In the genomic region with DNA sequence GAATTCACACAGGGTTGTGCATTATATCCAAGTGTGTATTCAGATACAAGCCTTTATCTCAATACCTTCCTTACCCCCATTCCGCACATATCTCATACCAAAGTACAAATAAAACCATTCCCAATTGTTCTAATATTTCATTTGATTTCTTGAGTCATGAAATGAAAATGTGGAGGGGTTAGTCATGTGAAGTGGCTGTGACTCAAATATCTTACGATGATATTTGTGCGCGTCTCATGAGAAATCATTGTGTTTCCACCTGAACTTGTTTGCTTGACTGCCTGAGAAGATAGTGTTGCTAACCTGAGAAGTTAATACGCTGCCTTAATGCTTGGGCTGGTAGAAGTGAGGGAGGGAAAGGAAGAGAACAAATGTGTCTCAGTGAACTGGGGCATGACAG, we compare ENCODE assay signal across 23 cellular contexts. TPM values are rescaled to one million over a fixed set of nuclear protein-coding genes. Genes with fewer than 3 reads are reported as not detected.
DNase-seq lines count a peak whose midpoint lies in the region; ATAC-seq, FAIRE-seq and TF ChIP-seq lines count a peak whose summit lies in the region.
"Had no signal": no experiment of that assay in that cellular context is flagged by ENCODE, and none has a peak within 500 bp of the region (broad histone marks: within the 10 kb centered on the region; RNA-seq: fewer than 3 reads in every experiment).

No MANE protein-coding gene starts in this region.

- H3F3A ChIP-seq in MM.1S (ENCODE audit: insufficient read depth, low read length): no peaks in the 10 kb centered on the region

- H3K9me1 ChIP-seq in IMR-90 (ENCODE audit: insufficient read depth, low read length): no peaks in the 10 kb centered on the region; the same call in 1 of the 2 replicates

- H2BK120ac ChIP-seq in IMR-90 (ENCODE audit: low read depth, low read length): no peak overlapping the region

- no peak overlapping the region for H3K56ac ChIP-seq in IMR-90 (ENCODE audit: extremely low read depth, insufficient read depth, low read length)

- ATAC-seq in A549 (peak; percentile 14 to 31; a peak in 4 of 6 replicates), IMR-90 (ENCODE audit: low read depth) (no peak), lung (ENCODE audit: insufficient read depth, low FRiP score) (peak; percentile 48), psoas muscle (no peak), GM21619 (IDR thresholded peaks at IDR 0.05; ENCODE audit: unreplicated experiment) (no peak)
- ATAC-seq: left colon had no signal

- H3K18ac ChIP-seq in IMR-90 (ENCODE audit: low read depth, low read length): no peak overlapping the region

- FAIRE-seq in A549 (lab: Jason Lieb, UNC) (no peak), bronchial epithelial cell (lab: Jason Lieb, UNC) (no peak)
- FAIRE-seq: GM19239 had no signal

- no peaks in the 10 kb centered on the region for H3K79me2 ChIP-seq in MM.1S (ENCODE audit: low read length)

- WGBS in A549 (ENCODE audit: missing lambda C conversion rate): 64% methylated on average over 5 of the region's 5 CpGs
- WGBS in IMR-90 (ENCODE audit: extremely low coverage in 2 of 2, insufficient read length in 1 of 2), 2 experiments: 72 to 100% methylated on average over 1 to 3 of the region's 5 CpGs
- WGBS in lung, 2 donors: 76 to 89% methylated on average over 5 of the region's 5 CpGs
- WGBS in psoas muscle, 3 donors: 93 to 94% (median 94%) methylated on average over 5 of the region's 5 CpGs

- no peak for TF ChIP-seq EP300 in A549 (IDR thresholded peaks at IDR 0.05)

- TF ChIP-seq POLR2A in A549 (IDR thresholded peaks at IDR 0.05; ENCODE audit: low read length): no peak
- no peak for TF ChIP-seq POLR2A in IMR-90 (IDR thresholded peaks at IDR 0.05; ENCODE audit: low read depth, low read length)

- CTCF ChIA-PET in A549 (lab: Yijun Ruan, JAX) (interaction anchor here (0.8 to 5.4 kb wide), 17 partner anchors 9 to 199 kb away, joined by 3 to 46 read pairs (median 9); a partner anchor contains a TSS), IMR-90 (lab: Yijun Ruan, JAX) (interaction anchor here (1.2 to 3.7 kb wide), 3 partner anchors 10 to 175 kb away, joined by 3 to 24 read pairs (median 9); no protein-coding TSS in a partner anchor)

- TF ChIP-seq CTCF in A549 (IDR thresholded peaks at IDR 0.05) (no peak), IMR-90 (conservative IDR thresholded peaks at IDR 0.05; ENCODE audit: low read depth, low read length) (no peak), bronchial epithelial cell (IDR thresholded peaks at IDR 0.05; ENCODE audit: insufficient read depth, low read length, severe bottlenecking) (no peak), lung (IDR thresholded peaks at IDR 0.05; ENCODE audit: control extremely low read depth, extremely low read depth) (no peak), psoas muscle (IDR thresholded peaks at IDR 0.05) (no peak), MM.1S (IDR thresholded peaks at IDR 0.05; ENCODE audit: low read length) (no peak)

- H3K79me1 ChIP-seq in IMR-90 (ENCODE audit: low read depth in 1 of 2, low read length in 2 of 2): no peaks in the 10 kb centered on the region

- no peak overlapping the region for H4K91ac ChIP-seq in IMR-90 (ENCODE audit: insufficient read depth, low read depth, low read length)

- BruUV-seq in IMR-90 (replicated peaks; lab: Mats Ljungman, UMichigan): no TSS peak

- H3K14ac ChIP-seq in IMR-90 (replicated peaks; ENCODE audit: low read depth, low read length): no peak overlapping the region

- no peak overlapping the region for H2AK5ac ChIP-seq in IMR-90 (ENCODE audit: low read depth, low read length)

- no peaks in the 10 kb centered on the region for H3K27me3 ChIP-seq in IMR-90 (ENCODE audit: control insufficient read depth, insufficient read depth, low read length)
- no peaks in the 10 kb centered on the region for H3K27me3 ChIP-seq in bronchial epithelial cell (ENCODE audit: control insufficient read depth, insufficient read depth, low read length)
- H3K27me3 ChIP-seq in lung (ENCODE audit: control insufficient read depth, insufficient read depth): no peaks in the 10 kb centered on the region
- peaks cover 0 to 6% (median 0%) of the 10 kb centered on the region in 3 donors for H3K27me3 ChIP-seq in psoas muscle (ENCODE audit: insufficient read depth in 3 of 3, low read length in 2 of 3)
- H3K27me3 ChIP-seq in MM.1S (replicated peaks; ENCODE audit: insufficient read depth, low read length): no peaks in the 10 kb centered on the region

- H3K36me3 ChIP-seq in IMR-90 (ENCODE audit: control insufficient read depth, insufficient read depth, low read length) (no peaks in the 10 kb centered on the region), bronchial epithelial cell (ENCODE audit: control insufficient read depth, insufficient read depth, low read length) (no peaks in the 10 kb centered on the region), lung (ENCODE audit: control insufficient read depth in 2 of 2, insufficient read depth in 2 of 2, low read length in 2 of 2) (no peaks in the 10 kb centered on the region), psoas muscle (ENCODE audit: insufficient read depth in 1 of 2, low read depth in 1 of 2) (no peaks in the 10 kb centered on the region), MM.1S (replicated peaks; ENCODE audit: insufficient read depth, low read length) (no peaks in the 10 kb centered on the region)

- no peak overlapping the region for H4K5ac ChIP-seq in IMR-90 (ENCODE audit: low read depth, low read length)

- intact Hi-C loops in IMR-90 (cut with micrococcal nuclease): loop anchor here (2.0 to 5.0 kb wide), 2 partner anchors 175 to 408 kb away; no protein-coding TSS in a partner anchor
- intact Hi-C loops in psoas muscle (cut with DNase I): loop anchor here (2.0 to 5.0 kb wide), 3 partner anchors 33 to 175 kb away; a partner anchor contains a TSS

- no peak overlapping the region for H2BK15ac ChIP-seq in IMR-90 (ENCODE audit: low read depth, low read length)

- 0 out of 3 replicates have a peak, but pooled peaks cover 3% of the 10 kb centered on the region for H3K9me3 ChIP-seq in A549
- no peaks in the 10 kb centered on the region for H3K9me3 ChIP-seq in IMR-90 (ENCODE audit: control insufficient read depth, insufficient read depth, low read length)
- no peaks in the 10 kb centered on the region for H3K9me3 ChIP-seq in lung (ENCODE audit: control insufficient read depth in 2 of 2, insufficient read depth in 1 of 2, low read length in 1 of 2)
- no peaks in the 10 kb centered on the region for H3K9me3 ChIP-seq in psoas muscle
- H3K9me3 ChIP-seq in MM.1S (replicated peaks; ENCODE audit: insufficient read depth, low read length): no peaks in the 10 kb centered on the region

- H2AK9ac ChIP-seq in IMR-90 (replicated peaks; ENCODE audit: low read depth, low read length, poor library complexity): no peak overlapping the region

- no peak overlapping the region for H2AFZ ChIP-seq in IMR-90 (replicated peaks; ENCODE audit: low read length, poor library complexity)
- no peak overlapping the region for H2AFZ ChIP-seq in MM.1S (ENCODE audit: low read length)
- H2AFZ ChIP-seq: PC-9 had no signal

- in situ Hi-C loops in IMR-90 (cut with MboI; ENCODE audit: low sequenced_read_pairs): no loop called here

- no peak overlapping the region for H3K23ac ChIP-seq in IMR-90 (ENCODE audit: low read depth, low read length)

- no peak overlapping the region for H2BK5ac ChIP-seq in IMR-90 (ENCODE audit: low read depth, low read length, poor library complexity, severe bottlenecking)

- H3K27ac ChIP-seq in A549 (no peak overlapping the region), IMR-90 (ENCODE audit: insufficient read depth, low read length) (no peak overlapping the region), lung (ENCODE audit: low read depth in 1 of 2, low read length in 1 of 2) (no peak overlapping the region), psoas muscle (no peak overlapping the region), MM.1S (ENCODE audit: low read length) (no peak overlapping the region)
- H3K27ac ChIP-seq: PC-9 had no signal

- no peak for DNase-seq in A549 (ENCODE audit: low read depth in 1 of 2, low spot score in 1 of 2)
- DNase-seq in IMR-90: peak; percentile 56
- peak; percentile 94 for DNase-seq in bronchial epithelial cell (ENCODE audit: low read depth)
- DNase-seq in lung (ENCODE audit: low spot score): no peak
- DNase-seq in stimulated activated CD4-positive, alpha-beta T cell treated with anti-CD3 and anti-CD28 coated beads, Interleukin-15, amount 100 ng/mL, for 24 hours: no peak
- no peak for DNase-seq in psoas muscle
- DNase-seq in MM.1S: no peak
- DNase-seq: activated CD4-positive, alpha-beta T cell treated with anti-CD3 and anti-CD28 coated beads for 48 hours; activated effector memory CD4-positive, alpha-beta T cell treated with Interleukin-2 at 50 U/mL for 16 hours; amniotic stem cell; CD4-positive, alpha-beta memory T cell; cerebellar nuclear complex; DND-41; effector CD8-positive, alpha-beta T cell; left colon; NCI-H187 treated with DMSO at 0.1 percent for 48 hours; NCI-H526; occipital lobe had no signal

- no peak overlapping the region for H3K4me3 ChIP-seq in A549
- no peak overlapping the region for H3K4me3 ChIP-seq in IMR-90 (ENCODE audit: insufficient read depth, low read depth, low read length)
- H3K4me3 ChIP-seq in bronchial epithelial cell (ENCODE audit: low read depth, low read length): no peak overlapping the region
- no peak overlapping the region for H3K4me3 ChIP-seq in lung
- no peak overlapping the region for H3K4me3 ChIP-seq in psoas muscle
- no peak overlapping the region for H3K4me3 ChIP-seq in MM.1S (ENCODE audit: low read length)
- H3K4me3 ChIP-seq: PC-9 had no signal

- H4K20me1 ChIP-seq in IMR-90 (ENCODE audit: insufficient read depth, low read length) (no peaks in the 10 kb centered on the region), MM.1S (ENCODE audit: insufficient read depth, low read length) (no peaks in the 10 kb centered on the region)

- H3K4ac ChIP-seq in IMR-90 (ENCODE audit: low read depth, low read length): no peak overlapping the region

- dilution Hi-C loops in IMR-90 (cut with HindIII; ENCODE audit: low sequenced_read_pairs, unreplicated experiment): no loop called here

- POLR2A ChIA-PET in A549 (lab: Yijun Ruan, JAX) (interaction anchor here (0.7 kb wide), 1 partner anchor 34 kb away, joined by 3 read pairs; no protein-coding TSS in a partner anchor), IMR-90 (lab: Charles Lee; ENCODE audit: unreplicated experiment) (no interaction called here)

- H3K9ac ChIP-seq in IMR-90 (ENCODE audit: low read depth, low read length) (no peak overlapping the region), MM.1S (ENCODE audit: low read length) (no peak overlapping the region)

- H3K4me1 ChIP-seq in A549: peaks cover 5% of the 10 kb centered on the region; the same call in 1 of the 3 replicates
- peaks cover 4% of the 10 kb centered on the region for H3K4me1 ChIP-seq in IMR-90 (ENCODE audit: control insufficient read depth, insufficient read depth, low read length)
- peaks cover 0 to 3% of the 10 kb centered on the region in 2 donors for H3K4me1 ChIP-seq in lung (ENCODE audit: control insufficient read depth in 2 of 2, insufficient read depth in 2 of 2, low read length in 2 of 2)
- H3K4me1 ChIP-seq in psoas muscle: no peaks in the 10 kb centered on the region
- H3K4me1 ChIP-seq in MM.1S (ENCODE audit: low read length): no peaks in the 10 kb centered on the region

- peak overlapping the region; percentile 19; the same call in 1 of the 3 replicates for H3K4me2 ChIP-seq in A549
- peak overlapping the region; percentile 56; the same call in 1 of the 2 replicates for H3K4me2 ChIP-seq in IMR-90 (ENCODE audit: low read depth, low read length)
- no peak overlapping the region for H3K4me2 ChIP-seq in MM.1S (ENCODE audit: low read depth, low read length)
- H3K4me2 ChIP-seq: PC-9 had no signal

- no peaks in the 10 kb centered on the region for H3K9me2 ChIP-seq in MM.1S (replicated peaks; ENCODE audit: insufficient read depth, low read length)

- no peak overlapping the region for H2BK20ac ChIP-seq in IMR-90 (ENCODE audit: low read depth, low read length)

- TF ChIP-seq RAD21 in A549 (conservative IDR thresholded peaks at IDR 0.05 in 1 of 2, IDR thresholded peaks at IDR 0.05 in 1 of 2) (no peak), IMR-90 (IDR thresholded peaks at IDR 0.05; ENCODE audit: low read length) (no peak)

- no peak overlapping the region for H4K8ac ChIP-seq in IMR-90 (ENCODE audit: low read depth in 2 of 2, low read length in 2 of 2)

RNA-seq across cellular contexts. Expression of a gene that starts 7.0 kb away (rescaled TPM):
- not detected in 2 replicates for polyA plus RNA-seq in A549 (2011; rRNA removed)
- not detected in 2 replicates for polyA plus RNA-seq in A549 (2012; cell fraction: cytosol; rRNA removed)
- not detected in 2 replicates for polyA plus RNA-seq in A549 (2012; cell fraction: nucleus; rRNA removed)
- not detected in 3 replicates for polyA plus RNA-seq in A549 (2017; fragmentation: RNase III; extraction: RNeasy Plus Mini Kit Qiagen cat#74134 plus additional on column Dnase treatment)
- polyA minus RNA-seq in A549 (2011; rRNA and poly(A)+ RNA removed): not detected in 2 replicates
- total RNA-seq in IMR-90 (2012; rRNA removed): not detected in 2 replicates
- polyA plus RNA-seq in IMR-90 (2012; rRNA removed): 0.10 TPM in 1 of 2 replicates, not detected in the other
- polyA plus RNA-seq in IMR-90 (2012; cell fraction: cytosol; rRNA removed): 0.04 TPM in 1 of 2 replicates, not detected in the other
- 0.04 and 0.11 TPM in 2 replicates for polyA plus RNA-seq in IMR-90 (2012; cell fraction: nucleus; rRNA removed; ENCODE audit: low replicate concordance)
- total RNA-seq in bronchial epithelial cell: 19.0 and 51.5 TPM in 2 replicates
- 10 to 100 TPM in 1 of 2 donors, 1 to 10 TPM in 1; 6.1 to 13.3 TPM for total RNA-seq in lung
- polyA plus RNA-seq in lung: 1 to 10 TPM; 4.2 to 5.7 TPM
- total RNA-seq in psoas muscle: under 1 TPM in 2 of 4 donors, not detected in 2; 0.28 to 0.38 TPM
- under 1 TPM in 2 of 3 donors, not detected in 1; 0.07 to 0.12 TPM for polyA plus RNA-seq in psoas muscle
- total RNA-seq: fibroblast of villous mesenchyme, occipital lobe had no signal

RNA-seq across cellular contexts. Expression of a gene that starts 27.6 kb away (rescaled TPM):
- polyA plus RNA-seq in A549 (2011; rRNA removed) (not detected in 2 replicates), A549 (2017; fragmentation: RNase III; extraction: RNeasy Plus Mini Kit Qiagen cat#74134 plus additional on column Dnase treatment) (not detected in 3 replicates), IMR-90 (2012; rRNA removed) (not detected in 2 replicates), lung (under 1 TPM in 1 of 2 donors, not detected in 1; 0.05 TPM), psoas muscle (not detected)
- not detected in 2 replicates for polyA plus RNA-seq in A549 (2012; cell fraction: cytosol; rRNA removed)
- polyA plus RNA-seq in A549 (2012; cell fraction: nucleus; rRNA removed): not detected in 2 replicates
- not detected in 2 replicates for polyA minus RNA-seq in A549 (2011; rRNA and poly(A)+ RNA removed)
- total RNA-seq in IMR-90 (2012; rRNA removed) (not detected in 2 replicates), bronchial epithelial cell (not detected in 2 replicates), lung (1 to 10 TPM in 1 of 2 donors, not detected in 1; 1.0 TPM), psoas muscle (not detected)
- not detected in 2 replicates for polyA plus RNA-seq in IMR-90 (2012; cell fraction: cytosol; rRNA removed)
- not detected in 2 replicates for polyA plus RNA-seq in IMR-90 (2012; cell fraction: nucleus; rRNA removed; ENCODE audit: low replicate concordance)
- total RNA-seq: A673, fibroblast of villous mesenchyme, left colon, occipital lobe, PC-9 had no signal

RNA-seq across cellular contexts. Expression of a gene that starts 34.6 kb away (rescaled TPM):
- polyA plus RNA-seq in A549 (2011; rRNA removed): 13.3 and 24.5 TPM in 2 replicates
- polyA plus RNA-seq in A549 (2012; cell fraction: cytosol; rRNA removed): 89.4 and 115 TPM in 2 replicates
- polyA plus RNA-seq in A549 (2012; cell fraction: nucleus; rRNA removed): 182 and 185 TPM in 2 replicates
- polyA plus RNA-seq in A549 (2017; fragmentation: RNase III; extraction: RNeasy Plus Mini Kit Qiagen cat#74134 plus additional on column Dnase treatment): 109 to 124 TPM (median 119 TPM) in 3 replicates
- polyA minus RNA-seq in A549 (2011; rRNA and poly(A)+ RNA removed): 37.2 and 58.9 TPM in 2 replicates
- total RNA-seq in IMR-90 (2012; rRNA removed): 22.6 and 25.0 TPM in 2 replicates
- 291 and 334 TPM in 2 replicates for polyA plus RNA-seq in IMR-90 (2012; rRNA removed)
- 247 and 450 TPM in 2 replicates for polyA plus RNA-seq in IMR-90 (2012; cell fraction: cytosol; rRNA removed)
- 390 and 724 TPM in 2 replicates for polyA plus RNA-seq in IMR-90 (2012; cell fraction: nucleus; rRNA removed; ENCODE audit: low replicate concordance)
- 9.2 and 10.6 TPM in 2 replicates for total RNA-seq in bronchial epithelial cell
- total RNA-seq in lung: 100 to 1,000 TPM; 100 to 310 TPM
- 100 to 1,000 TPM in 1 of 2 donors, 10 to 100 TPM in 1; 98.9 to 266 TPM for polyA plus RNA-seq in lung
- total RNA-seq in psoas muscle: 100 to 1,000 TPM in 2 of 4 donors, 10 to 100 TPM in 2; 60.4 to 134 (median 96.0) TPM
- 100 to 1,000 TPM in 1 of 3 donors, 10 to 100 TPM in 2; 34.4 to 215 (median 57.6) TPM for polyA plus RNA-seq in psoas muscle

RNA-seq across cellular contexts. Expression of a gene that starts 53.2 kb away (rescaled TPM):
- 0.52 and 0.78 TPM in 2 replicates for polyA plus RNA-seq in A549 (2011; rRNA removed)
- polyA plus RNA-seq in A549 (2012; cell fraction: cytosol; rRNA removed): 0.15 and 0.18 TPM in 2 replicates
- 0.19 and 0.50 TPM in 2 replicates for polyA plus RNA-seq in A549 (2012; cell fraction: nucleus; rRNA removed)
- 0.16 to 0.32 TPM (median 0.19 TPM) in 3 replicates for polyA plus RNA-seq in A549 (2017; fragmentation: RNase III; extraction: RNeasy Plus Mini Kit Qiagen cat#74134 plus additional on column Dnase treatment)
- 0.83 and 1.3 TPM in 2 replicates for polyA minus RNA-seq in A549 (2011; rRNA and poly(A)+ RNA removed)
- total RNA-seq in IMR-90 (2012; rRNA removed): 2.5 and 3.4 TPM in 2 replicates
- polyA plus RNA-seq in IMR-90 (2012; rRNA removed): 3.7 and 4.3 TPM in 2 replicates
- 2.4 and 3.9 TPM in 2 replicates for polyA plus RNA-seq in IMR-90 (2012; cell fraction: cytosol; rRNA removed)
- 4.2 and 4.6 TPM in 2 replicates for polyA plus RNA-seq in IMR-90 (2012; cell fraction: nucleus; rRNA removed; ENCODE audit: low replicate concordance)
- 0.26 and 0.53 TPM in 2 replicates for total RNA-seq in bronchial epithelial cell
- total RNA-seq in lung: 1 to 10 TPM in 1 of 2 donors, under 1 TPM in 1; 0.80 to 1.1 TPM
- polyA plus RNA-seq in lung: under 1 TPM; 0.18 to 0.29 TPM
- total RNA-seq in psoas muscle: 1 to 10 TPM in 1 of 4 donors, under 1 TPM in 3; 0.25 to 1.0 (median 0.61) TPM
- polyA plus RNA-seq in psoas muscle: under 1 TPM; 0.13 to 0.27 (median 0.21) TPM
- polyA plus RNA-seq: CD4-positive, alpha-beta memory T cell had no signal

Comparison
In these comparisons a context has a peak if more than half of its experiments do, and no peak if none do; other contexts are left out.
1. ATAC-seq: peak in A549 (2 of 2) and lung (single experiment); none in IMR-90 (single experiment), psoas muscle (0 of 4) and GM21619 (single experiment).
2. DNase-seq: peak in IMR-90 (single experiment) and bronchial epithelial cell (single experiment); none in A549 (0 of 2), lung (single experiment), stimulated activated CD4-positive, alpha-beta T cell treated with anti-CD3 and anti-CD28 coated beads, Interleukin-15, amount 100 ng/mL, for 24 hours (single experiment), psoas muscle (0 of 2) and MM.1S (single experiment).